In the genomic region with DNA sequence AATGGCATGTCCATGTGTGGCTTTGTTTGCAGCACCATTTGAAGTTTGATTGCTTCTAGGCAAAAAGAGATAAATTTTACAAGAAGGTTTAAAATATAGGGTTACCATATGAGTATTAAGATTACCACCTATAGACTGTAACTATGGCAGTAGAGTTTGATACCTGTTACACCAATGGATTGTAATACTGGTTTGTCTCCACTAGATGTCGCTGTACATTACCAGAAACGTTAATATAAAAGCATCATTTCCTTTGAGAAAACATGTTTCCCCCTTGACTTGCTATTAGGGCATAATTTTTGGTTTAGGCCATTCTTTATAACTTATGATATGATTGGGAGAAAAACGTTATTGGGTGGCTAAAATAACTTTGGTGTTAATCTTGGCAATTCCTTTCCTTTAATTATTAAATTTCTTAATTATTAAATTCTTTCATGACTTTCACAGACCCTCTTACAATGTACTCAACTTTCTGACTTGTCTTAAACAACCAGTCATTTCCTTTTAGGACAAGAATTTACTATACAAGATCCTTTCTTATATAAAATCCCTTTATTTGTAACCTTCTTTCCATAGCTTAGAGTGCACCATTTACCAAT, we compare ENCODE assay signal across 8 cellular contexts. TPM values are rescaled to one million over a fixed set of nuclear protein-coding genes. Genes with fewer than 3 reads are reported as not detected.
DNase-seq lines count a peak whose midpoint lies in the region; ATAC-seq and TF ChIP-seq lines count a peak whose summit lies in the region.

No MANE protein-coding gene starts in this region.

- ATAC-seq in activated naive CD4-positive, alpha-beta T cell treated with anti-CD3 and anti-CD28 coated beads, Interleukin-2, amount 50 U/mL, for 72 hours: peak; percentile 49 to 63
- ATAC-seq in T-cell (replicated peaks in 1 of 4): peak; percentile 63 to 70 (median 68)
- no peak for ATAC-seq in GM19452 (IDR thresholded peaks at IDR 0.05; ENCODE audit: unreplicated experiment)

- CTCF ChIA-PET in T-cell (lab: Charles Lee): interaction anchor here in 1 of 2 donors (1.5 kb wide), 1 partner anchor 130 kb away, joined by 10 read pairs; no protein-coding TSS in a partner anchor

- H3K4me1 Mint-ChIP-seq in T-cell: peaks cover 15 to 22% (median 20%) of the 10 kb centered on the region in 3 donors

- no peak overlapping the region for H3K4me3 ChIP-seq in foreskin fibroblast (ENCODE audit: low read depth in 1 of 2, low read length in 2 of 2)

- peak; percentile 59 for TF ChIP-seq CTCF in foreskin fibroblast (IDR thresholded peaks at IDR 0.05; ENCODE audit: low read depth, low read length)

- H3K9me3 Mint-ChIP-seq in activated naive CD4-positive, alpha-beta T cell treated with anti-CD3 and anti-CD28 coated beads, Interleukin-2, amount 50 U/mL, for 72 hours: peaks cover under 1% of the 10 kb centered on the region in 2 donors
- H3K9me3 Mint-ChIP-seq in T-cell: peaks cover 3 to 4% (median 3%) of the 10 kb centered on the region in 3 donors

- no peak overlapping the region for H3K4me3 Mint-ChIP-seq in T-cell

- H3K27ac Mint-ChIP-seq in activated naive CD4-positive, alpha-beta T cell treated with anti-CD3 and anti-CD28 coated beads, Interleukin-2, amount 50 U/mL, for 72 hours: no peak overlapping the region
- no peak overlapping the region for H3K27ac Mint-ChIP-seq in T-cell

- H3K36me3 Mint-ChIP-seq in activated naive CD4-positive, alpha-beta T cell treated with anti-CD3 and anti-CD28 coated beads, Interleukin-2, amount 50 U/mL, for 72 hours: peaks cover 5 to 16% of the 10 kb centered on the region in 2 donors
- H3K36me3 Mint-ChIP-seq in T-cell: no peaks in the 10 kb centered on the region

- POLR2A ChIA-PET in T-cell (lab: Charles Lee): no interaction called here

- H3K27me3 Mint-ChIP-seq in T-cell: peaks cover 47 to 50% of the 10 kb centered on the region in 2 donors

- peak in 1 of 2 donors; percentile 35 for DNase-seq in activated naive CD4-positive, alpha-beta T cell treated with anti-CD3 and anti-CD28 coated beads, Interleukin-2, amount 50 U/mL, for 72 hours (ENCODE audit: low spot score in 2 of 2)
- no peak for DNase-seq in activated naive CD4-positive, alpha-beta T cell treated with Interleukin-2 at 50 U/mL for 16 hours
- peak; percentile 64 for DNase-seq in NCI-H1105 treated with DMSO at 0.1 percent for 48 hours (lab: John Stamatoyannopoulos, UW)
- DNase-seq in T-cell: peak in 2 of 34 experiments; percentile 6 to 41
- peak; percentile 19 to 66 for DNase-seq in foreskin fibroblast
- DNase-seq in pons (ENCODE audit: low spot score): peak; percentile 64
- no peak for DNase-seq in nucleus accumbens (lab: John Stamatoyannopoulos, UW)

RNA-seq across cellular contexts. Expression of a gene that starts 42.8 kb away (rescaled TPM):
- 10 to 100 TPM; 10.6 to 39.0 TPM for total RNA-seq in activated naive CD4-positive, alpha-beta T cell treated with anti-CD3 and anti-CD28 coated beads, Interleukin-2, amount 50 U/mL, for 72 hours
- total RNA-seq in T-cell: 10 to 100 TPM; 41.2 to 78.9 (median 58.4) TPM

RNA-seq across cellular contexts. Expression of a gene that starts 45.2 kb away (rescaled TPM):
- total RNA-seq in activated naive CD4-positive, alpha-beta T cell treated with anti-CD3 and anti-CD28 coated beads, Interleukin-2, amount 50 U/mL, for 72 hours: 10 to 100 TPM; 24.4 to 45.8 TPM
- total RNA-seq in T-cell: 10 to 100 TPM; 29.6 to 68.4 (median 35.9) TPM

Comparison
In these comparisons a context has a peak if more than half of its experiments do, and no peak if none do; other contexts are left out.
1. DNase-seq: peak in NCI-H1105 treated with DMSO at 0.1 percent for 48 hours (single experiment), foreskin fibroblast (2 of 2) and pons (single experiment); none in activated naive CD4-positive, alpha-beta T cell treated with Interleukin-2 at 50 U/mL for 16 hours (single experiment) and nucleus accumbens (0 of 56).